In the genomic region with DNA sequence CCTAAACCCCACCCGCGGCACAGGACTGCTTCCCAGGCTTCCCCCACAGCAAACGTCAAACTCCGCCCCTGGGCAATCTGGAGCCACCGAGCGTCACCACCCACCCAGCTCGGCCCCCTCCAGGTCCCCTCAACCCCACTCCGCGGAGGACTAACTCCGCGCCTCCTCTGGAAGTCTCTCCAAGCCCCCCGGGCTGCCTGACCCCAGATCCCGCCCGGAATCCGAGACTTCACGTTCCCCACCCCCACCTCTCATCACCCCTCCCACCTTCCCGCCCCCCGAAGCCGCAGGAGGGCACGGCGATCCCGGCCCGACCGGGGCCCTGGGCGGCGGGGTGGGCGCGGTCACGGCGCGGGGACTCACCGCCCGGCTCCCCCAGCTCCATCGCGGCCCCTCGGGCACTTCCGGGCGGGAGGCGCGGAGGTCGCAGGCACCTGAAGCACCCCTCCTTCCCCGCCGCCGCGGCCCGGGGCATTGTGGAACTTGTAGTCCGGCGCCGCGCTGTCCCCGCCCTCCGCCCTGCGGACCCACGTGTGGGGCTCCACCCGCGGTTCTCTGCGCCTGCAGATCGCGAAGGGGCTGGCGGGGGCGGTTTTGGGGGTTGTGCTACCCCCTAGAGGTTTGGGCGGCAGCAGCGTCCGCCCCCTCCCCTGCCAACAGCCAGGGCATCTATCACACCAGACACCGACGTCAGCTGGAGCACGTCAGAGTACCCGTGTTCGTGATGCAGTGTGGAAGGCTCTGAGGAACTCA, we compare ENCODE assay signal across 8 cellular contexts. TPM values are rescaled to one million over a fixed set of nuclear protein-coding genes. Genes with fewer than 3 reads are reported as not detected.
DNase-seq lines count a peak whose midpoint lies in the region; ATAC-seq and TF ChIP-seq lines count a peak whose summit lies in the region.

A gene with protein sequence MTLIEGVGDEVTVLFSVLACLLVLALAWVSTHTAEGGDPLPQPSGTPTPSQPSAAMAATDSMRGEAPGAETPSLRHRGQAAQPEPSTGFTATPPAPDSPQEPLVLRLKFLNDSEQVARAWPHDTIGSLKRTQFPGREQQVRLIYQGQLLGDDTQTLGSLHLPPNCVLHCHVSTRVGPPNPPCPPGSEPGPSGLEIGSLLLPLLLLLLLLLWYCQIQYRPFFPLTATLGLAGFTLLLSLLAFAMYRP (minus strand): TSS at position 423 of the 753 bp plus-strand sequence. CDS start 930 bp downstream, outside the sequence.

- no peaks in the 10 kb centered on the region for H4K20me1 ChIP-seq in KMS-11 (ENCODE audit: insufficient read depth)

- H3K4me1 Mint-ChIP-seq in activated naive CD8-positive, alpha-beta T cell treated with anti-CD3 and anti-CD28 coated beads for 36 hours = peaks cover 35% of the 10 kb centered on the region

- peaks cover 8% of the 10 kb centered on the region for H3K36me3 Mint-ChIP-seq in activated naive CD8-positive, alpha-beta T cell treated with anti-CD3 and anti-CD28 coated beads for 36 hours

- H3K4me1 ChIP-seq in KMS-11 (ENCODE audit: low read depth, poor library complexity, severe bottlenecking) (peaks cover 48% of the 10 kb centered on the region), left ventricle myocardium inferior (peaks cover 82% of the 10 kb centered on the region)

- TF ChIP-seq CTCF in KMS-11 (conservative IDR thresholded peaks at IDR 0.05; ENCODE audit: low read depth, low read length) = no peak
- TF ChIP-seq CTCF in left ventricle myocardium inferior (IDR thresholded peaks at IDR 0.05; ENCODE audit: borderline replicate concordance) = no peak

- H3K79me2 ChIP-seq in KMS-11 (ENCODE audit: insufficient read depth, low read depth) = peaks cover 42% of the 10 kb centered on the region

- H3K27ac Mint-ChIP-seq in activated naive CD8-positive, alpha-beta T cell treated with anti-CD3 and anti-CD28 coated beads for 36 hours = peak within 1 kb of the TSS; percentile 91

- intact Hi-C loops in left ventricle myocardium inferior (cut with micrococcal nuclease) = no loop called here

- H3K4me2 ChIP-seq in KMS-11 = peak within 1 kb of the TSS; percentile 62

- H3K36me3 ChIP-seq in KMS-11 (ENCODE audit: insufficient read depth) (no peaks in the 10 kb centered on the region), left ventricle myocardium inferior (no peaks in the 10 kb centered on the region)

- peak within 1 kb of the TSS; percentile 99 for H3K4me3 Mint-ChIP-seq in activated naive CD8-positive, alpha-beta T cell treated with anti-CD3 and anti-CD28 coated beads for 36 hours

- H3K27me3 ChIP-seq in KMS-11 (ENCODE audit: insufficient read depth, low read depth) (no peaks in the 10 kb centered on the region), left ventricle myocardium inferior (ENCODE audit: low read depth) (no peaks in the 10 kb centered on the region)

- H3K27ac ChIP-seq in KMS-11 (peak within 1 kb of the TSS; percentile 11), left ventricle myocardium inferior (replicated peaks) (peak within 1 kb of the TSS; percentile 96)

- peak; percentile 60 for DNase-seq in EH (ENCODE audit: low read depth)
- DNase-seq in SW 1271 (lab: John Stamatoyannopoulos, UW) = peak; percentile 45 to 52
- DNase-seq in activated naive CD8-positive, alpha-beta T cell treated with anti-CD3 and anti-CD28 coated beads for 36 hours = peak; percentile 87
- peak; percentile 85 for DNase-seq in left ventricle myocardium inferior
- no peak for DNase-seq in renal cortical epithelial cell (ENCODE audit: low read depth)
- no peak for DNase-seq in GOT3 (lab: John Stamatoyannopoulos, UW)

- no peaks in the 10 kb centered on the region for H3K9me3 Mint-ChIP-seq in activated naive CD8-positive, alpha-beta T cell treated with anti-CD3 and anti-CD28 coated beads for 36 hours

- H3K9me3 ChIP-seq in left ventricle myocardium inferior (replicated peaks) = no peaks in the 10 kb centered on the region

- peaks cover 17% of the 10 kb centered on the region for H3K27me3 Mint-ChIP-seq in activated naive CD8-positive, alpha-beta T cell treated with anti-CD3 and anti-CD28 coated beads for 36 hours

- ATAC-seq in GM21576 (IDR thresholded peaks at IDR 0.05; ENCODE audit: unreplicated experiment) = peak; percentile 40

- H3K4me3 ChIP-seq in KMS-11 (IDR thresholded peaks at IDR 0.05; ENCODE audit: insufficient read depth, low read depth, low read length) (no peak within 1 kb of the TSS), left ventricle myocardium inferior (peak within 1 kb of the TSS; percentile 89)

- H2AFZ ChIP-seq in KMS-11 (ENCODE audit: low read depth) = peak within 1 kb of the TSS; percentile 84

- peak within 1 kb of the TSS; percentile 61; the same call in 1 of the 2 replicates for H3K9ac ChIP-seq in KMS-11

RNA-seq across cellular contexts. Expression of the gene that starts here (rescaled TPM):
- 10 to 100 TPM; 59.2 to 59.3 TPM for total RNA-seq in activated naive CD8-positive, alpha-beta T cell treated with anti-CD3 and anti-CD28 coated beads for 36 hours
- total RNA-seq in left ventricle myocardium inferior = 30.1 TPM
- total RNA-seq in renal cortical epithelial cell = 34.9 and 41.5 TPM in 2 replicates

Comparison
In these comparisons a context has a peak if more than half of its experiments do, and no peak if none do; other contexts are left out.
1. DNase-seq: peak in EH (single experiment), SW 1271 (2 of 2), activated naive CD8-positive, alpha-beta T cell treated with anti-CD3 and anti-CD28 coated beads for 36 hours (single experiment) and left ventricle myocardium inferior (single experiment); none in renal cortical epithelial cell (single experiment) and GOT3 (single experiment).